In genomic region chr12:53984901-53985357, GRCh38 we compare ENCODE assay signal across 8 cellular contexts. TPM values are rescaled to one million over a fixed set of nuclear protein-coding genes. Genes with fewer than 3 reads are reported as not detected.
A peak's percentile ranks its signal among the peaks of the same experiment; 100 is the strongest.
DNase-seq lines count a peak whose midpoint lies in the region; ATAC-seq, FAIRE-seq and TF ChIP-seq lines count a peak whose summit lies in the region.

HOXC10 (plus strand) TSS chr12:53985146; CDS start chr12:53985260, 114 bp downstream.

- H3K27ac ChIP-seq in kidney (ENCODE audit: low read depth in 2 of 2, low read length in 2 of 2) = peak within 1 kb of the TSS; percentile 93 to 95

- DNase-seq in GM18507 (ENCODE audit: extremely low spot score, insufficient read length, low read depth) (peak; percentile 61), NCI-H1417 treated with DMSO at 0.1 percent for 48 hours (lab: John Stamatoyannopoulos, UW) (peak; percentile 78), T47D (ENCODE audit: low read depth in 1 of 2, low spot score in 1 of 2) (peak; percentile 92 to 99), kidney (peak; percentile 99)
- peak; percentile 85 to 89 for DNase-seq in stimulated activated CD4-positive, alpha-beta T cell treated with anti-CD3 and anti-CD28 coated beads, Interleukin-2, amount 100 ng/mL, for 48 hours

- TF ChIP-seq CTCF in kidney (IDR thresholded peaks at IDR 0.05; ENCODE audit: borderline replicate concordance, extremely low read depth, insufficient read depth) = peak; percentile 91

- FAIRE-seq in A204.1 (lab: Jason Lieb, UNC) (peak; percentile 87), GM18507 (lab: Jason Lieb, UNC) (peak; percentile 75), TTC549 (lab: Jason Lieb, UNC) (peak; percentile 68), kidney (lab: Jason Lieb, UNC) (no peak)

- no peaks in the 10 kb centered on the region for H3K36me3 ChIP-seq in kidney (ENCODE audit: control insufficient read depth in 1 of 2, insufficient read depth in 2 of 2, low read length in 2 of 2)

- in situ Hi-C loops in T47D (cut with HindIII; ENCODE audit: low pct_unique_long_range_greater_than_20kb, low sequenced_read_pairs) = no loop called here

- H3K9ac ChIP-seq in kidney (ENCODE audit: low read length in 2 of 2) = peak within 1 kb of the TSS; percentile 92 to 97

- intact Hi-C loops in kidney (cut with DNase I) = no loop called here

- H3K4me3 ChIP-seq in kidney (ENCODE audit: low read length in 2 of 2) = peak within 1 kb of the TSS; percentile 80 to 86

- no peaks in the 10 kb centered on the region for H3K9me3 ChIP-seq in kidney (ENCODE audit: control insufficient read depth in 1 of 2, low read length in 2 of 2)

- peaks cover 10 to 21% of the 10 kb centered on the region in 2 donors for H3K4me1 ChIP-seq in kidney (ENCODE audit: control insufficient read depth in 1 of 2, insufficient read depth in 1 of 2, low read depth in 1 of 2, low read length in 2 of 2)

- no peak for ATAC-seq in HG02970 (IDR thresholded peaks at IDR 0.05; ENCODE audit: low FRiP score, unreplicated experiment)

RNA-seq across cellular contexts. Expression of gene HOXC10, which starts in this region (rescaled TPM):
- total RNA-seq in kidney = 50.7 TPM
- polyA plus RNA-seq in kidney (ENCODE audit: insufficient read depth, low read depth, low replicate concordance) = 49.7 TPM
